ENCODE assay signal across 18 cellular contexts in the genomic region with DNA sequence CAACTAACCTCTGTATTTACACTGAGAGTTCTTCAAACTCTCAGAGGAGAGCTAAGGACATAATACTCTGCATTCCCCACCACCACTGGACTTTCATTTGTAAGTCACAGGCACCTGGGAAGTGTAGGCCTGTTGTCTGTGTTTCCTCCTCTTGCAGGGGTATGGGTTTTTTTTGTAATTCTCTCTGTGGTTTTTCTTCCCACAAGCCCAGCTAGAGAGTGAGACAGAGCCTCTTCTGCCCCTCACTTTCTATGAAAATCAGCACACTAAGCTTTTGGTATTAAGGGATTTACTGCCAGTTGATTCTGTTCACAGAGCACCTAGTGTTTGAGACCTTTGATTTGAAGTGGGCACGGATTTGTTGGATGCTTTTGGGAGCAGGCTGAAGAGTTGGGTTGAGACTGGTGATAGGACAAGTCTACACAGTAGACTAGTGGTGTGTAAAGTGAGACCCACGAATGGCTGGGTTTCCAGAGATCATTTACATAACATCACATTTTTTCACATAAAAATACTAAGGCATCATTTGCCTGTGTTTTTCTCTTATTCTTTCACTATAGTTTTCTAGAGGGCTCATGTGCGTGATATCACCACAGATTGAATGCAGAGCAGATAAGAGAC. TPM values are rescaled to one million over a fixed set of nuclear protein-coding genes. Genes with fewer than 3 reads are reported as not detected.
DNase-seq lines count a peak whose midpoint lies in the region; ATAC-seq lines count a peak whose summit lies in the region.
"Had no signal": no experiment of that assay in that cellular context is flagged by ENCODE, and none has a peak within 500 bp of the region (broad histone marks: within the 10 kb centered on the region; RNA-seq: fewer than 3 reads in every experiment).

No MANE protein-coding gene starts in this region.

- H3K4me3 Mint-ChIP-seq in memory B cell: no peak overlapping the region

- ATAC-seq in GM19043 (IDR thresholded peaks at IDR 0.05; ENCODE audit: low read depth, unreplicated experiment) (peak; percentile 48), GM21825 (IDR thresholded peaks at IDR 0.05; ENCODE audit: unreplicated experiment) (peak; percentile 88), HG03103 (IDR thresholded peaks at IDR 0.05; ENCODE audit: low read depth, unreplicated experiment) (peak; percentile 72), memory B cell (ENCODE audit: low read depth) (no peak), HG03135 (IDR thresholded peaks at IDR 0.05; ENCODE audit: unreplicated experiment) (no peak), Right ventricle myocardium superior (ENCODE audit: poor library complexity) (no peak), GM18520 (IDR thresholded peaks at IDR 0.05; ENCODE audit: unreplicated experiment) (no peak)
- ATAC-seq: Right ventricle myocardium inferior had no signal

- H3K4me1 Mint-ChIP-seq in memory B cell: peaks cover 11% of the 10 kb centered on the region

- DNase-seq in memory B cell (ENCODE audit: low spot score in 2 of 2): no peak
- DNase-seq in activated CD4-positive, CD25-positive, alpha-beta regulatory T cell treated with anti-CD3 and anti-CD28 coated beads, Interleukin-2, amount 50 U/mL, for 72 hours: no peak
- no peak for DNase-seq in Right ventricle myocardium superior
- DNase-seq: amygdala, DMS79 treated with DMSO at 0.1 percent for 48 hours, glutamatergic neuron, KG1, kidney, NCI-H187, NCI-H774, small intestine, stomach had no signal

- H3K36me3 Mint-ChIP-seq in memory B cell: no peaks in the 10 kb centered on the region

- H3K27me3 Mint-ChIP-seq in memory B cell: no peaks in the 10 kb centered on the region

- peak overlapping the region; percentile 8 for H3K27ac Mint-ChIP-seq in memory B cell

- intact Hi-C loops in Right ventricle myocardium superior (cut with DNase I): no loop called here

- peaks cover 5% of the 10 kb centered on the region for H3K9me3 Mint-ChIP-seq in memory B cell

RNA-seq across cellular contexts. Expression of a gene that starts 28.9 kb away (rescaled TPM):
- total RNA-seq in Right ventricle myocardium superior: 0.32 TPM

Comparison
In these comparisons a context has a peak if more than half of its experiments do, and no peak if none do; other contexts are left out.
1. ATAC-seq: peak in GM19043 (single experiment), GM21825 (single experiment) and HG03103 (single experiment); none in memory B cell (single experiment), HG03135 (single experiment), Right ventricle myocardium superior (single experiment) and GM18520 (single experiment).